Comparison of ENCODE assay signal across 12 cellular contexts in genomic region chr6:347232-347631, GRCh38.
A peak's percentile ranks its signal among the peaks of the same experiment; 100 is the strongest.
DNase-seq lines count a peak whose midpoint lies in the region; ATAC-seq and TF ChIP-seq lines count a peak whose summit lies in the region.
"Had no signal": no experiment of that assay in that cellular context is flagged by ENCODE, and none has a peak within 500 bp of the region (broad histone marks: within the 10 kb centered on the region; RNA-seq: fewer than 3 reads in every experiment).

No MANE protein-coding gene starts in this region.

- 0 out of 3 replicates have a peak, but pooled peaks have one; percentile 14 for TF ChIP-seq CTCF in GM12872 (IDR thresholded peaks at IDR 0.05; ENCODE audit: insufficient read depth, low read depth, low read length)

- no peak for DNase-seq in activated CD4-positive, alpha-beta T cell treated with anti-CD3 and anti-CD28 coated beads, Interleukin-2, amount 50 U/mL, for 48 hours
- no peak for DNase-seq in stimulated activated CD4-positive, alpha-beta T cell treated with anti-CD3 and anti-CD28 coated beads, Interleukin-12 subunit alpha, Interleukin-12 subunit beta, amount 100 ng/mL, for 4 hours
- no peak for DNase-seq in HuH-7 (ENCODE audit: low spot score)
- DNase-seq in stimulated activated CD4-positive, alpha-beta T cell treated with anti-CD3 and anti-CD28 coated beads, Interleukin-4, amount 100 ng/mL, for 1 hour = no peak
- DNase-seq: EL, kidney glomerular epithelial cell, NCI-H1105 treated with DMSO at 0.1 percent for 48 hours, pancreas had no signal

- ATAC-seq in GM19438 (IDR thresholded peaks at IDR 0.05; ENCODE audit: low read depth, unreplicated experiment) = peak; percentile 56
- peak; percentile 94 for ATAC-seq in HG02852 (IDR thresholded peaks at IDR 0.05; ENCODE audit: unreplicated experiment)
- peak; percentile 83 for ATAC-seq in HG03558 (IDR thresholded peaks at IDR 0.05; ENCODE audit: extremely low read depth, unreplicated experiment)
- ATAC-seq: pancreas had no signal
